Comparison of ENCODE assay signal across 16 cellular contexts in the genomic region with DNA sequence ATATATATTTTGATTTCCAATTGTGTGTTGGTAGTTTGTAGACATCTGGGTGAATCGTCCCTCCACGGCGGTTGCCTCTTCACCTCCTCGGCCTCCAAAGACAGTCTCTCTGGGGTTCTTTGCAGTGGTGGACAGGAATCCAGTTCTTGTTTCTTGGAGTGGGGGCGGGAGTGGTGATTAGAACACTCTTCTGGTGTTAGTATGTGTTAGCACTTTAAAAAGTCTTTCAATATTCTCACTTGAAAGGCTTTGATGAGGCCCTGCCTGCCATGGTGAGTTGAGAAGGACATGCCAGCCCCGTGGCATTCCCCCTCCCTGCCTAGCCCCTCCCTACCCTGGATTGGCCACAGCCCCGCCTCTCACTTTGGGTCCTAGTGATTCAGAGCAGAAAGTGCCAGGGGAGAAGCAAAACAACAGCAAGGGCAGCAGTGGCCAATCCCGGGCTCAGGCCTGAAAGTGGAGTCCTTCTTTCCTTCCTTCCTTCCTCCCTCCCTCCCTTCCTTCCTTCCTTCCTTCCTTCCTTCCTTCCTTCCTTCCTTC.
DNase-seq lines count a peak whose midpoint lies in the region; ATAC-seq and TF ChIP-seq lines count a peak whose summit lies in the region.
"Had no signal": no experiment of that assay in that cellular context is flagged by ENCODE, and none has a peak within 500 bp of the region (broad histone marks: within the 10 kb centered on the region; RNA-seq: fewer than 3 reads in every experiment).

No MANE protein-coding gene starts in this region.

- TF ChIP-seq RAD21 in HCT116 (IDR thresholded peaks at IDR 0.05; ENCODE audit: low read depth), result no peak

- H3K4me1 ChIP-seq in HCT116 (ENCODE audit: control insufficient read depth in 1 of 2, insufficient read depth in 2 of 2, low read length in 2 of 2) (no peaks in the 10 kb centered on the region), esophagus muscularis mucosa (no peaks in the 10 kb centered on the region), SJCRH30 (peaks cover 31% of the 10 kb centered on the region)
- H3K4me1 ChIP-seq: colonic mucosa had no signal

- CTCF ChIA-PET in HCT116 (lab: Charles Lee), result no interaction called here

- 81% methylated on average over 8 of the region's 8 CpGs for WGBS in esophagus muscularis mucosa

- H3K9me3 ChIP-seq in HCT116 (ENCODE audit: control insufficient read depth in 1 of 2, insufficient read depth in 1 of 2, low read depth in 1 of 2, low read length in 2 of 2) (no peaks in the 10 kb centered on the region), esophagus muscularis mucosa (no peaks in the 10 kb centered on the region), SJCRH30 (replicated peaks) (no peaks in the 10 kb centered on the region)
- H3K9me3 ChIP-seq: colonic mucosa had no signal

- POLR2A ChIA-PET in HCT116 (lab: Charles Lee), result no interaction called here

- H3K27me3 ChIP-seq in HCT116 (ENCODE audit: insufficient read depth, low read length) (0 out of 2 replicates have a peak, but pooled peaks cover 3% of the 10 kb centered on the region), esophagus muscularis mucosa (no peaks in the 10 kb centered on the region), SJCRH30 (no peaks in the 10 kb centered on the region)
- H3K27me3 ChIP-seq: colonic mucosa had no signal

- H4K20me1 ChIP-seq in HCT116 (ENCODE audit: insufficient read depth), result no peaks in the 10 kb centered on the region

- no peak overlapping the region for H3K9ac ChIP-seq in HCT116 (ENCODE audit: low read length)

- H3K4me3 ChIP-seq in HCT116 (replicated peaks in 1 of 2; ENCODE audit: low read depth in 1 of 2, low read length in 2 of 2), result no peak overlapping the region
- H3K4me3 ChIP-seq in esophagus muscularis mucosa, result no peak overlapping the region
- H3K4me3 ChIP-seq in SJCRH30, result no peak overlapping the region
- H3K4me3 ChIP-seq: colonic mucosa had no signal

- no peaks in the 10 kb centered on the region for H3K79me2 ChIP-seq in HCT116 (ENCODE audit: insufficient read depth, low read length)

- no peak overlapping the region for H3K27ac Mint-ChIP-seq in progenitor cell of endocrine pancreas
- H3K27ac Mint-ChIP-seq: HFFc6, immature natural killer cell had no signal

- no peaks in the 10 kb centered on the region for H3K36me3 ChIP-seq in HCT116 (ENCODE audit: control insufficient read depth in 1 of 2, insufficient read depth in 2 of 2, low read length in 2 of 2)
- H3K36me3 ChIP-seq in esophagus muscularis mucosa, result no peaks in the 10 kb centered on the region
- H3K36me3 ChIP-seq in SJCRH30, result no peaks in the 10 kb centered on the region
- H3K36me3 ChIP-seq: colonic mucosa had no signal

- BruUV-seq in HCT116 (replicated peaks; lab: Mats Ljungman, UMichigan), result no TSS peak

- intact Hi-C loops in HCT116 (cut with micrococcal nuclease), result no loop called here
- intact Hi-C loops in esophagus muscularis mucosa (cut with DNase I), result no loop called here

- TF ChIP-seq EP300 in esophagus muscularis mucosa (IDR thresholded peaks at IDR 0.05), result no peak

- DNase-seq in D341Med (ENCODE audit: low spot score), result peak; percentile 13
- no peak for DNase-seq in HCT116 (ENCODE audit: low read depth, low spot score)
- DNase-seq in esophagus muscularis mucosa (ENCODE audit: extremely low spot score), result peak; percentile 55
- peak; percentile 2 for DNase-seq in progenitor cell of endocrine pancreas (ENCODE audit: low spot score, unreplicated experiment)
- DNase-seq in caudate nucleus (lab: John Stamatoyannopoulos, UW), result no peak
- no peak for DNase-seq in SJCRH30
- no peak for DNase-seq in NCI-H187 treated with DMSO at 0.1 percent for 48 hours (lab: John Stamatoyannopoulos, UW)
- DNase-seq: activated gamma-delta T cell, colonic mucosa, DMS 273 treated with DMSO at 0.1 percent for 48 hours, HFFc6, immature natural killer cell, NCI-H774, retina had no signal

- H3K9me3 Mint-ChIP-seq in progenitor cell of endocrine pancreas (ENCODE audit: low read depth), result no peaks in the 10 kb centered on the region
- H3K9me3 Mint-ChIP-seq: HFFc6, immature natural killer cell, neural crest cell had no signal

- TF ChIP-seq POLR2A in HCT116 (IDR thresholded peaks at IDR 0.05; ENCODE audit: borderline replicate concordance, extremely low read depth, insufficient read depth, insufficient read length), result no peak
- TF ChIP-seq POLR2A in esophagus muscularis mucosa (IDR thresholded peaks at IDR 0.05; ENCODE audit: low read depth), result no peak

- no peaks in the 10 kb centered on the region for H3K9me2 ChIP-seq in HCT116 (ENCODE audit: insufficient read depth)

- TF ChIP-seq CTCF in HCT116 (IDR thresholded peaks at IDR 0.05 in 2 of 3, conservative IDR thresholded peaks at IDR 0.05 in 1 of 3; ENCODE audit: borderline replicate concordance in 1 of 3, insufficient read depth in 1 of 3, low read depth in 2 of 3, low read length in 2 of 3), result no peak
- TF ChIP-seq CTCF in esophagus muscularis mucosa (IDR thresholded peaks at IDR 0.05), result no peak
- TF ChIP-seq CTCF in progenitor cell of endocrine pancreas (IDR thresholded peaks at IDR 0.05; ENCODE audit: unreplicated experiment), result no peak

- RAD21 ChIA-PET in HCT116 (lab: Charles Lee; ENCODE audit: low non-redundant PET in 1 of 2, low total read pairs in 2 of 2, uncharacterized antibody in 2 of 2, unreplicated experiment in 2 of 2), result no interaction called here

- H2AFZ ChIP-seq in HCT116 (ENCODE audit: low read depth, low read length, poor library complexity, severe bottlenecking), result no peak overlapping the region

- ATAC-seq in HCT116, result peak; percentile 76

- peaks cover 1% of the 10 kb centered on the region for H3K4me1 Mint-ChIP-seq in progenitor cell of endocrine pancreas (ENCODE audit: low read depth)
- H3K4me1 Mint-ChIP-seq: immature natural killer cell had no signal

- H3K36me3 Mint-ChIP-seq in progenitor cell of endocrine pancreas (ENCODE audit: insufficient read depth), result no peaks in the 10 kb centered on the region
- H3K36me3 Mint-ChIP-seq: immature natural killer cell had no signal

- H3K4me3 Mint-ChIP-seq in progenitor cell of endocrine pancreas (ENCODE audit: low read depth), result no peak overlapping the region
- H3K4me3 Mint-ChIP-seq: HFFc6, immature natural killer cell, neural crest cell had no signal

- H3K27ac ChIP-seq in HCT116 (ENCODE audit: low read depth, low read length) (no peak overlapping the region), esophagus muscularis mucosa (replicated peaks in 1 of 4) (no peak overlapping the region), caudate nucleus (ENCODE audit: low read depth, low read length) (no peak overlapping the region), SJCRH30 (no peak overlapping the region)
- H3K27ac ChIP-seq: colonic mucosa, VCaP had no signal

- no peak overlapping the region for H3K4me2 ChIP-seq in HCT116 (ENCODE audit: low read length)

- H3K27me3 Mint-ChIP-seq in progenitor cell of endocrine pancreas, result peaks cover 37% of the 10 kb centered on the region

TF ChIP-seq in HCT116, 20 proteins besides CTCF, POLR2A, EP300 and RAD21:
- TF ChIP-seq POLR2AphosphoS5 (IDR thresholded peaks at IDR 0.05; ENCODE audit: low read depth, low read length) (no peak), CBX3 (IDR thresholded peaks at IDR 0.05; ENCODE audit: low read depth) (no peak), ZNF274 (IDR thresholded peaks at IDR 0.05; ENCODE audit: low read depth, low read length) (no peak), YY1 (IDR thresholded peaks at IDR 0.05; ENCODE audit: extremely low read depth, insufficient replicate concordance, low read depth, low read length) (no peak), SP1 (IDR thresholded peaks at IDR 0.05; ENCODE audit: low read depth) (no peak), TCF7L2 (IDR thresholded peaks at IDR 0.05; ENCODE audit: borderline replicate concordance, extremely low read depth, insufficient read depth, insufficient read length) (no peak), JUND (IDR thresholded peaks at IDR 0.05) (no peak), EZH2phosphoT487 (IDR thresholded peaks at IDR 0.05; ENCODE audit: borderline replicate concordance) (no peak), ELF1 (IDR thresholded peaks at IDR 0.05; ENCODE audit: borderline replicate concordance, low read depth) (no peak), CEBPB (IDR thresholded peaks at IDR 0.05; ENCODE audit: low read depth) (no peak), EZH2 (IDR thresholded peaks at IDR 0.05) (no peak), SRF (IDR thresholded peaks at IDR 0.05; ENCODE audit: low read depth) (no peak)
- TF ChIP-seq, protein P1, sequence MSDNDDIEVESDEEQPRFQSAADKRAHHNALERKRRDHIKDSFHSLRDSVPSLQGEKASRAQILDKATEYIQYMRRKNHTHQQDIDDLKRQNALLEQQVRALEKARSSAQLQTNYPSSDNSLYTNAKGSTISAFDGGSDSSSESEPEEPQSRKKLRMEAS (IDR thresholded peaks at IDR 0.05), result no peak
- TF ChIP-seq, protein P2, sequence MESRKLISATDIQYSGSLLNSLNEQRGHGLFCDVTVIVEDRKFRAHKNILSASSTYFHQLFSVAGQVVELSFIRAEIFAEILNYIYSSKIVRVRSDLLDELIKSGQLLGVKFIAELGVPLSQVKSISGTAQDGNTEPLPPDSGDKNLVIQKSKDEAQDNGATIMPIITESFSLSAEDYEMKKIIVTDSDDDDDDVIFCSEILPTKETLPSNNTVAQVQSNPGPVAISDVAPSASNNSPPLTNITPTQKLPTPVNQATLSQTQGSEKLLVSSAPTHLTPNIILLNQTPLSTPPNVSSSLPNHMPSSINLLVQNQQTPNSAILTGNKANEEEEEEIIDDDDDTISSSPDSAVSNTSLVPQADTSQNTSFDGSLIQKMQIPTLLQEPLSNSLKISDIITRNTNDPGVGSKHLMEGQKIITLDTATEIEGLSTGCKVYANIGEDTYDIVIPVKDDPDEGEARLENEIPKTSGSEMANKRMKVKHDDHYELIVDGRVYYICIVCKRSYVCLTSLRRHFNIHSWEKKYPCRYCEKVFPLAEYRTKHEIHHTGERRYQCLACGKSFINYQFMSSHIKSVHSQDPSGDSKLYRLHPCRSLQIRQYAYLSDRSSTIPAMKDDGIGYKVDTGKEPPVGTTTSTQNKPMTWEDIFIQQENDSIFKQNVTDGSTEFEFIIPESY (IDR thresholded peaks at IDR 0.05; ENCODE audit: extremely low read depth, insufficient replicate concordance, low read length), result no peak

Comparison
In these comparisons a context has a peak if more than half of its experiments do, and no peak if none do; other contexts are left out.
1. DNase-seq: peak in D341Med (single experiment), esophagus muscularis mucosa (single experiment) and progenitor cell of endocrine pancreas (single experiment); none in HCT116 (single experiment), caudate nucleus (0 of 61), SJCRH30 (0 of 2) and NCI-H187 treated with DMSO at 0.1 percent for 48 hours (single experiment).